Comparison of ENCODE assay signal across 8 cellular contexts in genomic region chr22:24803064-24803542, GRCh38. TPM values are rescaled to one million over a fixed set of nuclear protein-coding genes. Genes with fewer than 3 reads are reported as not detected.
DNase-seq lines count a peak whose midpoint lies in the region; ATAC-seq, FAIRE-seq and TF ChIP-seq lines count a peak whose summit lies in the region.

No MANE protein-coding gene starts in this region.

- no peaks in the 10 kb centered on the region for H3K27me3 Mint-ChIP-seq in activated CD4-positive, alpha-beta memory T cell treated with anti-CD3 and anti-CD28 coated beads for 36 hours
- H3K27me3 Mint-ChIP-seq in nephron (ENCODE audit: low read depth): peaks cover 12% of the 10 kb centered on the region

- H3K79me2 ChIP-seq in endothelial cell of umbilical vein (ENCODE audit: control insufficient read depth, insufficient read depth, low read length): no peaks in the 10 kb centered on the region

- intact Hi-C loops in activated CD4-positive, alpha-beta memory T cell treated with anti-CD3 and anti-CD28 coated beads for 36 hours (cut with micrococcal nuclease): loop anchor here (10.0 kb wide), 2 partner anchors 248 to 252 kb away; partner anchors contain the start of genes GUCD1 and SNRPD3
- intact Hi-C loops in endothelial cell of umbilical vein (cut with micrococcal nuclease): loop anchor here (5.0 kb wide), 1 partner anchor 36 kb away; no protein-coding TSS in a partner anchor

- CTCF ChIA-PET in activated CD4-positive, alpha-beta memory T cell treated with anti-CD3 and anti-CD28 coated beads for 36 hours (lab: Charles Lee): interaction anchor here (0.6 to 3.8 kb wide), 23 partner anchors 10 to 263 kb away, joined by 3 to 33 read pairs (median 4); no protein-coding TSS in a partner anchor
- CTCF ChIA-PET in endothelial cell of umbilical vein (lab: Charles Lee): interaction anchor here (0.5 to 4.0 kb wide), 36 partner anchors 9 to 270 kb away, joined by 3 to 66 read pairs (median 4); no protein-coding TSS in a partner anchor

- no peaks in the 10 kb centered on the region for H3K9me3 Mint-ChIP-seq in activated CD4-positive, alpha-beta memory T cell treated with anti-CD3 and anti-CD28 coated beads for 36 hours
- no peaks in the 10 kb centered on the region for H3K9me3 Mint-ChIP-seq in nephron

- no peaks in the 10 kb centered on the region for H3K36me3 Mint-ChIP-seq in activated CD4-positive, alpha-beta memory T cell treated with anti-CD3 and anti-CD28 coated beads for 36 hours
- no peaks in the 10 kb centered on the region for H3K36me3 Mint-ChIP-seq in nephron (ENCODE audit: low read depth)

- H3K36me3 ChIP-seq in endothelial cell of umbilical vein (ENCODE audit: control insufficient read depth in 2 of 2, extremely low read depth in 1 of 2, insufficient read depth in 2 of 2, low read length in 2 of 2) (no peaks in the 10 kb centered on the region), suprapubic skin (no peaks in the 10 kb centered on the region)

- 59% methylated on average over 3 of the region's 3 CpGs for WGBS in suprapubic skin

- no peaks in the 10 kb centered on the region for H4K20me1 ChIP-seq in endothelial cell of umbilical vein (replicated peaks; ENCODE audit: control insufficient read depth, extremely low read depth, insufficient read depth, low read length)

- H3K27me3 ChIP-seq in endothelial cell of umbilical vein (ENCODE audit: control insufficient read depth in 2 of 2, insufficient read depth in 2 of 2, low read length in 2 of 2) (peaks cover 0 to 2% of the 10 kb centered on the region in 2 experiments), suprapubic skin (no peaks in the 10 kb centered on the region)

- no peak overlapping the region for H3K27ac Mint-ChIP-seq in activated CD4-positive, alpha-beta memory T cell treated with anti-CD3 and anti-CD28 coated beads for 36 hours
- H3K27ac Mint-ChIP-seq in nephron: no peak overlapping the region

- no peak overlapping the region for H3K4me3 Mint-ChIP-seq in activated CD4-positive, alpha-beta memory T cell treated with anti-CD3 and anti-CD28 coated beads for 36 hours
- H3K4me3 Mint-ChIP-seq in nephron: no peak overlapping the region

- no peaks in the 10 kb centered on the region for H3K9me1 ChIP-seq in endothelial cell of umbilical vein (replicated peaks; ENCODE audit: control insufficient read depth, extremely low read depth, insufficient read depth, low read length)

- no peak for ATAC-seq in GM18502 (IDR thresholded peaks at IDR 0.05; ENCODE audit: poor library complexity, unreplicated experiment)

- H3K4me3 ChIP-seq in endothelial cell of umbilical vein (replicated peaks in 1 of 3; ENCODE audit: insufficient read depth in 1 of 3, low read depth in 1 of 3, low read length in 3 of 3): no peak overlapping the region
- H3K4me3 ChIP-seq in suprapubic skin: no peak overlapping the region

- POLR2A ChIA-PET in activated CD4-positive, alpha-beta memory T cell treated with anti-CD3 and anti-CD28 coated beads for 36 hours (lab: Charles Lee): interaction anchor here (0.8 kb wide), 1 partner anchor 278 kb away, joined by 3 read pairs; no protein-coding TSS in a partner anchor
- POLR2A ChIA-PET in endothelial cell of umbilical vein (lab: Charles Lee): no interaction called here

- H3K4me1 Mint-ChIP-seq in activated CD4-positive, alpha-beta memory T cell treated with anti-CD3 and anti-CD28 coated beads for 36 hours (ENCODE audit: low read depth): peaks cover 27% of the 10 kb centered on the region
- no peaks in the 10 kb centered on the region for H3K4me1 Mint-ChIP-seq in nephron

- TF ChIP-seq CTCF in LNCAP (IDR thresholded peaks at IDR 0.05) (peak; percentile 95), endothelial cell of umbilical vein (IDR thresholded peaks at IDR 0.05; ENCODE audit: extremely low read depth in 1 of 2, insufficient read depth in 1 of 2, low read depth in 1 of 2, low read length in 2 of 2) (peak; percentile 80 to 91), nephron (IDR thresholded peaks at IDR 0.05; ENCODE audit: unreplicated experiment in 3 of 3) (peak; percentile 75 to 86 (median 83)), suprapubic skin (IDR thresholded peaks at IDR 0.05) (peak; percentile 44 to 91)

- BruUV-seq in endothelial cell of umbilical vein (replicated peaks; lab: Mats Ljungman, UMichigan): no TSS peak

- H3K9me3 ChIP-seq in endothelial cell of umbilical vein (replicated peaks; ENCODE audit: control insufficient read depth, insufficient read depth, low read length) (no peaks in the 10 kb centered on the region), suprapubic skin (no peaks in the 10 kb centered on the region)

- no peak for TF ChIP-seq EP300 in suprapubic skin (IDR thresholded peaks at IDR 0.05)

- H3K4me1 ChIP-seq in endothelial cell of umbilical vein (ENCODE audit: control insufficient read depth, extremely low read depth, insufficient read depth, low read length) (peaks cover 2% of the 10 kb centered on the region), suprapubic skin (peaks cover 14% of the 10 kb centered on the region)

- H3K4me2 ChIP-seq in endothelial cell of umbilical vein (ENCODE audit: insufficient read depth, low read length): no peak overlapping the region

- dilution Hi-C loops in endothelial cell of umbilical vein (cut with MboI; ENCODE audit: extremely low pct_ligation_motif_present, low sequenced_read_pairs): no loop called here

- H3K9ac ChIP-seq in endothelial cell of umbilical vein (replicated peaks; ENCODE audit: extremely low read depth, insufficient read depth, low read length): no peak overlapping the region

- no peak for TF ChIP-seq POLR2A in endothelial cell of umbilical vein (IDR thresholded peaks at IDR 0.05; ENCODE audit: low read depth, low read length)
- TF ChIP-seq POLR2A in suprapubic skin (IDR thresholded peaks at IDR 0.05): no peak

- FAIRE-seq in endothelial cell of umbilical vein (lab: Jason Lieb, UNC): peak; percentile 92

- DNase-seq in DMS153 treated with DMSO at 0.1 percent for 48 hours (lab: John Stamatoyannopoulos, UW; ENCODE audit: unreplicated experiment) (peak; percentile 22), DMS153 (lab: John Stamatoyannopoulos, UW) (no peak), endothelial cell of umbilical vein (ENCODE audit: low read depth, low spot score) (peak; percentile 38), suprapubic skin (ENCODE audit: low spot score in 2 of 2) (peak in 1 of 2 donors; percentile 64)
- DNase-seq in activated CD4-positive, alpha-beta memory T cell treated with anti-CD3 and anti-CD28 coated beads for 36 hours: peak; percentile 69

- H3K27ac ChIP-seq in endothelial cell of umbilical vein (ENCODE audit: insufficient read depth, low read depth, low read length) (no peak overlapping the region), suprapubic skin (no peak overlapping the region)

- H2AFZ ChIP-seq in endothelial cell of umbilical vein (ENCODE audit: low read depth, low read length): no peak overlapping the region

TF ChIP-seq in endothelial cell of umbilical vein, 7 proteins besides CTCF, POLR2A, EP300 and RAD21:
- no peak for TF ChIP-seq POLR2AphosphoS5 (IDR thresholded peaks at IDR 0.05; ENCODE audit: insufficient read depth, low read depth, low read length)
- no peak for TF ChIP-seq FOS (IDR thresholded peaks at IDR 0.05; ENCODE audit: borderline replicate concordance, insufficient read depth, low read length)
- no peak for TF ChIP-seq JUN (IDR thresholded peaks at IDR 0.05; ENCODE audit: borderline replicate concordance, insufficient read depth, insufficient read length, low read depth)
- no peak for TF ChIP-seq MAX (IDR thresholded peaks at IDR 0.05; ENCODE audit: insufficient read depth, insufficient read length)
- no peak for TF ChIP-seq EZH2 (IDR thresholded peaks at IDR 0.05; ENCODE audit: borderline replicate concordance, low read depth, low read length, severe bottlenecking)
- no peak for TF ChIP-seq MYC (IDR thresholded peaks at IDR 0.05; ENCODE audit: low read depth, low read length)
- no peak for TF ChIP-seq GATA2 (IDR thresholded peaks at IDR 0.05; ENCODE audit: insufficient read depth, insufficient read length, low read depth, low read length)

RNA-seq across cellular contexts. Expression of gene SGSM1, which starts 2.9 kb away (rescaled TPM):
- total RNA-seq in activated CD4-positive, alpha-beta memory T cell treated with anti-CD3 and anti-CD28 coated beads for 36 hours: under 1 TPM; 0.29 to 0.38 TPM
- total RNA-seq in endothelial cell of umbilical vein: 0.12 and 1.1 TPM in 2 replicates
- polyA plus RNA-seq in endothelial cell of umbilical vein: 0.10 and 0.46 TPM in 2 replicates
- 0.09 and 0.14 TPM in 2 replicates for polyA plus RNA-seq in endothelial cell of umbilical vein (2011; cell fraction: cytosol; rRNA removed)
- 0.31 and 0.32 TPM in 2 replicates for polyA plus RNA-seq in endothelial cell of umbilical vein (2011; cell fraction: nucleus; rRNA removed)
- polyA plus RNA-seq in endothelial cell of umbilical vein (2012): 0.11 and 0.12 TPM in 2 replicates
- polyA minus RNA-seq in endothelial cell of umbilical vein: 0.22 and 0.42 TPM in 2 replicates
- polyA minus RNA-seq in endothelial cell of umbilical vein (2011; cell fraction: cytosol; rRNA and poly(A)+ RNA removed): not detected
- 0.29 TPM in 2 replicates for polyA minus RNA-seq in endothelial cell of umbilical vein (2011; cell fraction: nucleus; rRNA and poly(A)+ RNA removed)
- total RNA-seq in suprapubic skin: 1 to 10 TPM; 1.7 to 6.3 (median 3.7) TPM

RNA-seq across cellular contexts. Expression of gene PIWIL3, which starts 28.6 kb away (rescaled TPM):
- not detected for total RNA-seq in activated CD4-positive, alpha-beta memory T cell treated with anti-CD3 and anti-CD28 coated beads for 36 hours
- total RNA-seq in endothelial cell of umbilical vein (0.11 TPM in 1 of 2 replicates, not detected in the other), suprapubic skin (not detected)
- polyA plus RNA-seq in endothelial cell of umbilical vein: not detected in 2 replicates
- not detected in 2 replicates for polyA plus RNA-seq in endothelial cell of umbilical vein (2011; cell fraction: cytosol; rRNA removed)
- not detected in 2 replicates for polyA plus RNA-seq in endothelial cell of umbilical vein (2011; cell fraction: nucleus; rRNA removed)
- polyA plus RNA-seq in endothelial cell of umbilical vein (2012): not detected in 2 replicates
- not detected in 2 replicates for polyA minus RNA-seq in endothelial cell of umbilical vein
- not detected for polyA minus RNA-seq in endothelial cell of umbilical vein (2011; cell fraction: cytosol; rRNA and poly(A)+ RNA removed)
- polyA minus RNA-seq in endothelial cell of umbilical vein (2011; cell fraction: nucleus; rRNA and poly(A)+ RNA removed): not detected in 2 replicates
